21 cellular contexts compared by ENCODE assay signal in the genomic region with DNA sequence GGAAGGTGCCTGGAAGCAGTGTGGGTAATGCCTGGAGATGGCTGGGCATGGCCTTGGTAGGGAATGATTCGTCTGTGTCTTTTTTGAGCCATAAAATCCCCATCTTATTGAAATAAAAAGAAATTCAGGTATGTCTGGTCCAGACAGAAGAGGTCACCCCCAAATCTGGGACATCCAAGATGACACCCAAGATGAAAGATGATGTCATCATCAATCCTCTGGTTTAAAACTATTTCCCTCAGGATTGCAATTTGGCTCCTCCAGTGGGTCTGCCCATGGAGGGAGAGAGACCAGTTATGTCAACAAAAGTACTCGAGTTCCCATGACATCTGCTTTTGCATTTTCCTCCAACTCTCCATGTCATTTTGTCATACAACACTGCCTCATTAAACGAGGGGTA. TPM values are rescaled to one million over a fixed set of nuclear protein-coding genes. Genes with fewer than 3 reads are reported as not detected.
DNase-seq lines count a peak whose midpoint lies in the region; ATAC-seq and TF ChIP-seq lines count a peak whose summit lies in the region.
"Had no signal": no experiment of that assay in that cellular context is flagged by ENCODE, and none has a peak within 500 bp of the region (broad histone marks: within the 10 kb centered on the region; RNA-seq: fewer than 3 reads in every experiment).

No MANE protein-coding gene starts in this region.

- no peak for DNase-seq in CD4-positive, alpha-beta T cell
- DNase-seq in DND-41 (no peak), Peyer's patch (no peak), immature natural killer cell (no peak), DMS114 treated with DMSO at 0.1 percent for 48 hours (lab: John Stamatoyannopoulos, UW; ENCODE audit: unreplicated experiment) (no peak), T1000 (lab: John Stamatoyannopoulos, UW) (no peak)
- DNase-seq: C1 segment of cervical spinal cord, Caco-2, DMS153, GF-D8, Karpas-422, MG63, NCI-H1092, NCI-H146, NCI-H2081 treated with DMSO at 0.1 percent for 48 hours, NCI-H446 treated with DMSO at 0.1 percent for 48 hours, NCI-H69, Right ventricle myocardium superior, SW 1271 had no signal

- TF ChIP-seq POLR2A in Peyer's patch (IDR thresholded peaks at IDR 0.05), result no peak

- no peak overlapping the region for H2AFZ ChIP-seq in DND-41 (ENCODE audit: low read depth, low read length)

- H3K4me3 Mint-ChIP-seq in CD4-positive, alpha-beta T cell, result peak overlapping the region; percentile 38
- H3K4me3 Mint-ChIP-seq in immature natural killer cell, result peak overlapping the region in 4 of 5 donors; percentile 4 to 57 (median 23)

- H3K27me3 ChIP-seq in CD4-positive, alpha-beta T cell (ENCODE audit: control insufficient read depth, insufficient read depth, low read length), result no peaks in the 10 kb centered on the region
- H3K27me3 ChIP-seq in DND-41 (ENCODE audit: insufficient read depth, low read length, poor library complexity) (no peaks in the 10 kb centered on the region), Peyer's patch (no peaks in the 10 kb centered on the region)
- H3K27me3 ChIP-seq: MG63 had no signal

- peaks cover 94% of the 10 kb centered on the region for H3K79me2 ChIP-seq in DND-41 (ENCODE audit: insufficient read depth, low read length)

- H3K9ac ChIP-seq in DND-41 (ENCODE audit: low read depth, low read length), result peak overlapping the region; percentile 56

- no peaks in the 10 kb centered on the region for H3K36me3 Mint-ChIP-seq in CD4-positive, alpha-beta T cell (ENCODE audit: low read depth)
- peaks cover 0 to 7% (median 4%) of the 10 kb centered on the region in 3 donors for H3K36me3 Mint-ChIP-seq in immature natural killer cell

- no peak overlapping the region for H3K27ac ChIP-seq in CD4-positive, alpha-beta T cell (ENCODE audit: low read depth, low read length)
- H3K27ac ChIP-seq in DND-41 (ENCODE audit: low read length) (peak overlapping the region; percentile 87), Peyer's patch (peak overlapping the region in 3 of 4 donors; percentile 37 to 64 (median 56))

- H3K4me1 ChIP-seq in DND-41 (ENCODE audit: insufficient read depth, low read length) (peaks cover 99% of the 10 kb centered on the region), Peyer's patch (peaks cover 0 to 20% (median 2%) of the 10 kb centered on the region in 4 donors)
- H3K4me1 ChIP-seq: Caco-2 had no signal

- no peak for TF ChIP-seq CTCF in CD4-positive, alpha-beta T cell (IDR thresholded peaks at IDR 0.05)
- TF ChIP-seq CTCF in DND-41 (IDR thresholded peaks at IDR 0.05; ENCODE audit: borderline replicate concordance, extremely low read depth, low read length, poor library complexity, severe bottlenecking), result no peak
- no peak for TF ChIP-seq CTCF in Peyer's patch (IDR thresholded peaks at IDR 0.05)

- CTCF ChIA-PET in CD4-positive, alpha-beta T cell (lab: Charles Lee), result no interaction called here

- H4K20me1 ChIP-seq in DND-41 (ENCODE audit: insufficient read depth, low read length), result peaks cover 21% of the 10 kb centered on the region; the same call in 1 of the 2 replicates

- no peak for ATAC-seq in CD4-positive, alpha-beta T cell (ENCODE audit: poor library complexity)
- ATAC-seq in DND-41 (ENCODE audit: insufficient read depth, low read depth) (no peak), GM21367 (IDR thresholded peaks at IDR 0.05; ENCODE audit: unreplicated experiment) (no peak)

- H3K9me3 Mint-ChIP-seq in CD4-positive, alpha-beta T cell, result peaks cover 4% of the 10 kb centered on the region
- peaks cover 0 to 3% (median 0%) of the 10 kb centered on the region in 6 donors for H3K9me3 Mint-ChIP-seq in immature natural killer cell

- peak overlapping the region; percentile 34 for H3K27ac Mint-ChIP-seq in CD4-positive, alpha-beta T cell
- peak overlapping the region in 4 of 6 donors; percentile 16 to 76 (median 52) for H3K27ac Mint-ChIP-seq in immature natural killer cell

- intact Hi-C loops in CD4-positive, alpha-beta T cell (cut with DNase I, micrococcal nuclease), result loop anchor here (1.0 to 5.0 kb wide), 4 partner anchors 23 to 48 kb away; a partner anchor contains a TSS

- H3K4me2 ChIP-seq in DND-41 (ENCODE audit: insufficient read depth, low read length), result peak overlapping the region; percentile 54

- no peaks in the 10 kb centered on the region for H3K9me3 ChIP-seq in CD4-positive, alpha-beta T cell (ENCODE audit: control insufficient read depth, low read length)
- H3K9me3 ChIP-seq in DND-41 (ENCODE audit: insufficient read depth, low read length, severe bottlenecking) (no peaks in the 10 kb centered on the region), Peyer's patch (no peaks in the 10 kb centered on the region)
- H3K9me3 ChIP-seq: Caco-2, MG63 had no signal

- H3K36me3 ChIP-seq in DND-41 (ENCODE audit: insufficient read depth, low read length) (peaks cover 19% of the 10 kb centered on the region), Peyer's patch (no peaks in the 10 kb centered on the region)
- H3K36me3 ChIP-seq: MG63 had no signal

- POLR2A ChIA-PET in CD4-positive, alpha-beta T cell (lab: Charles Lee), result interaction anchor here (0.6 to 3.9 kb wide), 7 partner anchors 8 to 193 kb away, joined by 3 to 24 read pairs (median 4); a partner anchor contains a TSS

- peaks cover 72% of the 10 kb centered on the region for H3K4me1 Mint-ChIP-seq in CD4-positive, alpha-beta T cell (ENCODE audit: low read depth)
- peaks cover 30 to 63% of the 10 kb centered on the region in 2 donors for H3K4me1 Mint-ChIP-seq in immature natural killer cell

- peaks cover 7% of the 10 kb centered on the region for H3K27me3 Mint-ChIP-seq in CD4-positive, alpha-beta T cell
- peaks cover 6 to 13% (median 10%) of the 10 kb centered on the region in 3 donors for H3K27me3 Mint-ChIP-seq in immature natural killer cell (ENCODE audit: low read depth in 3 of 3)

- H3K4me3 ChIP-seq in DND-41 (ENCODE audit: low read depth in 1 of 2, low read length in 2 of 2) (peak overlapping the region in 1 of 2 experiments; percentile 10; a peak in 2 of 4 replicates), Peyer's patch (no peak overlapping the region)
- H3K4me3 ChIP-seq: MG63 had no signal

RNA-seq across cellular contexts. Expression of a gene that starts 16.7 kb away (rescaled TPM):
- 1 to 10 TPM; 6.5 to 7.4 TPM for total RNA-seq in CD4-positive, alpha-beta T cell
- total RNA-seq in Peyer's patch, result 1 to 10 TPM; 2.1 to 7.4 (median 3.7) TPM
- not detected for polyA plus RNA-seq in immature natural killer cell
- total RNA-seq: Caco-2, H4, Right ventricle myocardium superior had no signal

RNA-seq across cellular contexts. Expression of a gene that starts 27.7 kb away (rescaled TPM):
- total RNA-seq in CD4-positive, alpha-beta T cell, result 1 to 10 TPM; 9.6 to 10.0 TPM
- total RNA-seq in Peyer's patch, result 10 to 100 TPM in 2 of 4 donors, 1 to 10 TPM in 2; 4.9 to 30.5 (median 9.9) TPM
- polyA plus RNA-seq in immature natural killer cell, result 10 to 100 TPM in 2 of 3 donors, 1 to 10 TPM in 1; 4.0 to 15.3 (median 10.5) TPM
